ENCODE assay signal across 8 cellular contexts in the genomic region with DNA sequence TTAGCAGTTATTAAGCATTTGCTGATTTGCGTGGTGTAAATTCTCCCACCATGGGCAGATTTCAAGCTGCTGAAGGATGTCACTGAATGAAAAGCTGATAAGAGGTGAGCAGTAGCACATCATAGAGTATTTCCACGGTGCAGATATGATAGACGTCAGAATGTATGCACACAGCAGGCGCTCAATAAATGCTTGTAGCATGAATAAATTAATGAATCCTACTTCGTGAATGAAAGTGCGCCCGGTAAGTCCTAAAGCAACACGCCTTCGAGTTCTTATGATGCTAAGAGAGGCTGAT. TPM values are rescaled to one million over a fixed set of nuclear protein-coding genes. Genes with fewer than 3 reads are reported as not detected.
A peak's percentile ranks its signal among the peaks of the same experiment; 100 is the strongest.
DNase-seq lines count a peak whose midpoint lies in the region; ATAC-seq, FAIRE-seq and TF ChIP-seq lines count a peak whose summit lies in the region.

No MANE protein-coding gene starts in this region.

- FAIRE-seq in D721Med (lab: Jason Lieb, UNC): no peak

- H3K4me1 ChIP-seq in HUES64 (ENCODE audit: insufficient read depth, low read length): peaks cover 9% of the 10 kb centered on the region

- no peaks in the 10 kb centered on the region for H3K27me3 Mint-ChIP-seq in nephron (ENCODE audit: low read depth)

- peaks cover 15% of the 10 kb centered on the region for H3K36me3 ChIP-seq in HUES64 (ENCODE audit: insufficient read depth, low read length)

- no peaks in the 10 kb centered on the region for H3K9me3 Mint-ChIP-seq in nephron

- H3K27me3 ChIP-seq in HUES64 (ENCODE audit: insufficient read depth, low read length): no peaks in the 10 kb centered on the region

- peak overlapping the region in 1 of 3 experiments; percentile 16 for H3K27ac Mint-ChIP-seq in nephron

- H3K4me3 Mint-ChIP-seq in nephron: peak overlapping the region; percentile 71 to 73 (median 72)

- TF ChIP-seq CTCF in AG10803 (conservative IDR thresholded peaks at IDR 0.05; ENCODE audit: low read length): peak; percentile 26; the same call in 1 of the 2 replicates
- no peak for TF ChIP-seq CTCF in cardiac fibroblast (IDR thresholded peaks at IDR 0.05; ENCODE audit: low read depth, low read length)
- TF ChIP-seq CTCF in nephron (IDR thresholded peaks at IDR 0.05; ENCODE audit: unreplicated experiment in 3 of 3): no peak
- no peak for TF ChIP-seq CTCF in D721Med (IDR thresholded peaks at IDR 0.05; ENCODE audit: insufficient read depth, missing control alignments)

- peak overlapping the region; percentile 49; the same call in 1 of the 2 replicates for H3K27ac ChIP-seq in HUES64 (ENCODE audit: low read depth, low read length)

- peaks cover 18% of the 10 kb centered on the region for H3K4me1 Mint-ChIP-seq in nephron

- ATAC-seq in left cardiac atrium: no peak

- 16% methylated on average over 9 of the region's 9 CpGs for WGBS in HUES64

- no peak overlapping the region for H3K9ac ChIP-seq in HUES64 (ENCODE audit: low read depth, low read length)

- H3K9me3 ChIP-seq in HUES64 (ENCODE audit: insufficient read depth, low read depth, low read length): no peaks in the 10 kb centered on the region

- peak overlapping the region; percentile 48 for H3K4me3 ChIP-seq in AG10803 (ENCODE audit: low read length)
- peak overlapping the region; percentile 21 for H3K4me3 ChIP-seq in HUES64 (ENCODE audit: low read length)
- peak overlapping the region; percentile 8 to 24 for H3K4me3 ChIP-seq in cardiac fibroblast (replicated peaks in 1 of 2; ENCODE audit: low read depth in 2 of 2, low read length in 2 of 2)

- no peak for DNase-seq in AG10803 (ENCODE audit: low read depth)
- no peak for DNase-seq in cardiac fibroblast (ENCODE audit: low read depth in 2 of 2)
- no peak for DNase-seq in NCI-H1436 treated with DMSO at 0.1 percent for 48 hours (lab: John Stamatoyannopoulos, UW)
- no peak for DNase-seq in NCI-H524 treated with DMSO at 0.1 percent for 48 hours (lab: John Stamatoyannopoulos, UW)
- DNase-seq in D721Med (ENCODE audit: insufficient read length, low spot score): no peak
- DNase-seq in left cardiac atrium: no peak

- intact Hi-C loops in left cardiac atrium (cut with DNase I): no loop called here

- H3K36me3 Mint-ChIP-seq in nephron (ENCODE audit: low read depth): peaks cover 7% of the 10 kb centered on the region

RNA-seq across cellular contexts. Expression of a gene that starts 0.5 kb away (rescaled TPM):
- polyA plus RNA-seq in HUES64 (2013, experiment 1 of 2): 17.0 TPM
- 14.6 TPM for polyA plus RNA-seq in HUES64 (2013, experiment 2 of 2)
- 10 to 100 TPM in 1 of 2 donors, 1 to 10 TPM in 1; 8.5 to 13.7 TPM for total RNA-seq in left cardiac atrium

RNA-seq across cellular contexts. Expression of a gene that starts 10.1 kb away (rescaled TPM):
- 35.6 TPM for polyA plus RNA-seq in HUES64 (2013, experiment 1 of 2)
- polyA plus RNA-seq in HUES64 (2013, experiment 2 of 2): 36.1 TPM
- total RNA-seq in left cardiac atrium: 10 to 100 TPM; 29.3 to 34.1 TPM
